Comparison of ENCODE assay signal across 16 cellular contexts in the genomic region with DNA sequence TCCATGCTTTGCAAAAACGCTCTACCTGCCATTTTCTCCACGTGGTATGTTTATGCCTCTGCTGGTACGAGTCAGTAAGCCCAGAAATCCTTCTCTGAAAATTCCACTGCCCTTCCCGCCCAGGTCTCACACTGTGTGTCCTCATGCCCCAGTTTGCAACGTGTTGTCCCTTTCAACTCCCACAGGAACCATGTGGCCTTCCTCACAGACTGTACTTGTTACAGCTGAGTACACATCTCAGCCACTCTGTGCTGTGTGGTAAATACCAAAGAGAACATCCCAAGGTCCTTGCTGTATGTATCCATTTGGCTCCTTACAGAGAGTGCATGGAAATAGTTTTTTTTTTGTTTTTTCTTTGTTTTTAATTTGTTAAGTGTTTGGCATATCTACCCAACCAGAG.
"Had no signal": no experiment of that assay in that cellular context is flagged by ENCODE, and none has a peak within 500 bp of the region (broad histone marks: within the 10 kb centered on the region; RNA-seq: fewer than 3 reads in every experiment).

No MANE protein-coding gene starts in this region.

- H3K9me3 ChIP-seq: colonic mucosa, heart right ventricle, mucosa of descending colon, ovary, SK-N-SH had no signal

- H3K4me2 ChIP-seq: SK-N-SH had no signal

- DNase-seq: activated CD4-positive, alpha-beta T cell treated with anti-CD3 and anti-CD28 coated beads, Interleukin-2, amount 10 ng/mL, durations not matched to agents 7 days and 5 days; activated CD4-positive, CD25-positive, alpha-beta regulatory T cell; activated effector memory CD4-positive, alpha-beta T cell treated with Interleukin-2 at 50 U/mL for 16 hours; activated naive CD8-positive, alpha-beta T cell treated with anti-CD3 and anti-CD28 coated beads, Interleukin-2, amount 10 ng/mL, durations not matched to agents 7 days and 5 days; activated T-cell treated with anti-CD3 and anti-CD28 coated beads for 4 hours; aorta; colonic mucosa; effector CD4-positive, alpha-beta T cell; heart right ventricle; mucosa of descending colon; ovary; SK-N-SH; small intestine; stimulated activated naive CD4-positive, alpha-beta T cell treated with Interleukin-2 at 50 U/mL for 16 hours had no signal

- H3K4me3 Mint-ChIP-seq: activated CD4-positive, alpha-beta T cell treated with anti-CD3 and anti-CD28 coated beads, Interleukin-2, amount 10 ng/mL, durations not matched to agents 7 days and 5 days; activated naive CD8-positive, alpha-beta T cell treated with anti-CD3 and anti-CD28 coated beads, Interleukin-2, amount 10 ng/mL, durations not matched to agents 7 days and 5 days; nephron had no signal

- H3K27me3 ChIP-seq: cardiac muscle cell, colonic mucosa, heart right ventricle, ovary had no signal

- H3K27ac Mint-ChIP-seq: activated naive CD8-positive, alpha-beta T cell treated with anti-CD3 and anti-CD28 coated beads, Interleukin-2, amount 10 ng/mL, durations not matched to agents 7 days and 5 days; nephron had no signal

- H3K36me3 ChIP-seq: cardiac muscle cell, ovary had no signal

- H3K27ac ChIP-seq: cardiac muscle cell, colonic mucosa, heart right ventricle, ovary had no signal

- H3K4me1 Mint-ChIP-seq: nephron had no signal

- H3K4me1 ChIP-seq: colonic mucosa had no signal

- H3K9ac ChIP-seq: SK-N-SH had no signal

- H3K4me3 ChIP-seq: cardiac muscle cell, colonic mucosa, heart right ventricle, mucosa of descending colon, ovary had no signal

- H3K27me3 Mint-ChIP-seq: activated CD4-positive, alpha-beta T cell treated with anti-CD3 and anti-CD28 coated beads, Interleukin-2, amount 10 ng/mL, durations not matched to agents 7 days and 5 days; activated naive CD8-positive, alpha-beta T cell treated with anti-CD3 and anti-CD28 coated beads, Interleukin-2, amount 10 ng/mL, durations not matched to agents 7 days and 5 days had no signal

- ATAC-seq: heart right ventricle, mucosa of descending colon had no signal
